In the genomic region with DNA sequence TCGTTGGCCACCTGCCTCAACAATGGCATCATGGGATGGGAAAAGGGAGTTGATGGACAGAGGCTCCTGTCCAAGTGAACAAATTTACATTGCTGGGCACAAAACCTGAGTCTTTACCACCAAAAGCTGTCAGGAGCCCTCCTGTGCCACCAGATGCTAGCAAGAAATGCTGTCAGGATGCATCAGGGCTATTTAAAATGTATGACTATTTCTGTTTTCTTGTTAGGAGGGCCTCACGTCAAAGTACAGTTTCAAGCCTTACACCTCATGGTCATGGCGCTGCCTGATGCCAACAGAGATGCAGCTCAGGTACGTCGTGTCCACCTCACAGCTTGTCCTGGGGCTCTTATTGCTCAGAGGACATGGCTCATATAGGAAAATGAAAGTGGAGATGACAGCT, we compare ENCODE assay signal across 3 cellular contexts.
"Had no signal": no experiment of that assay in that cellular context is flagged by ENCODE, and none has a peak within 500 bp of the region (broad histone marks: within the 10 kb centered on the region; RNA-seq: fewer than 3 reads in every experiment).

No MANE protein-coding gene starts in this region.

- H3K4me1 Mint-ChIP-seq: IgD-negative memory B cell had no signal

- H3K9me3 Mint-ChIP-seq: GM23338, H9 had no signal

- DNase-seq: H9 had no signal

- H3K27ac Mint-ChIP-seq: GM23338, IgD-negative memory B cell had no signal

- H3K4me3 Mint-ChIP-seq: GM23338, H9, IgD-negative memory B cell had no signal

- H3K27me3 Mint-ChIP-seq: IgD-negative memory B cell had no signal

- H3K4me3 ChIP-seq: GM23338 had no signal

- H3K36me3 Mint-ChIP-seq: IgD-negative memory B cell had no signal
